14 cellular contexts compared by ENCODE assay signal in the genomic region with DNA sequence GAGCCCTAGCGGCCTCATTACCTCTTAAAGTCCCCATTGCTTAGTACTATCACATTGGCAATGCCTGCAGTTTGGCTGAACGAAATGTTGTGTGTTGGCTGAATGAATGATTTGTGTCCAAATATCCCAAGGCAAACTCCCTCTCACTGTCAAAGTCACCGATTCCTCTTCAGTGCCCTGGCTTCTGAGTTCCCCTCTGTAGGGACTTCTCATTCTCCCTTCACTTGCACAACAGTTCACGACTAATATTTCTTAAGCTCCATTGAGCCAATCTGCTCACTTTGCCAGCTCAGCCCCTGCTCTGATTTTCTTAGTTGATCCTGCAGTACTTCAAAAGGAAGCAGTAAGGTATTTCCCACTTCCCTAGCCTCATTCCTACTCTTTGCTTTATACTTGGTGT. TPM values are rescaled to one million over a fixed set of nuclear protein-coding genes. Genes with fewer than 3 reads are reported as not detected.
A peak's percentile ranks its signal among the peaks of the same experiment; 100 is the strongest.
DNase-seq lines count a peak whose midpoint lies in the region; ATAC-seq and TF ChIP-seq lines count a peak whose summit lies in the region.
"Had no signal": no experiment of that assay in that cellular context is flagged by ENCODE, and none has a peak within 500 bp of the region (broad histone marks: within the 10 kb centered on the region; RNA-seq: fewer than 3 reads in every experiment).

No MANE protein-coding gene starts in this region.

- no peak overlapping the region for H3K27ac Mint-ChIP-seq in stimulated activated naive CD8-positive, alpha-beta T cell treated with anti-CD3 and anti-CD28 coated beads, Interleukin-15, amount 100 ng/mL, for 72 hours
- no peak overlapping the region for H3K27ac Mint-ChIP-seq in stimulated activated effector memory CD8-positive, alpha-beta T cell treated with anti-CD3 and anti-CD28 coated beads, Interleukin-12 subunit alpha, Interleukin-12 subunit beta, amount 100 ng/mL, for 72 hours
- H3K27ac Mint-ChIP-seq: B cell; CD8-positive, alpha-beta T cell had no signal

- no peak overlapping the region for H3K27ac ChIP-seq in lower lobe of right lung
- H3K27ac ChIP-seq: BLaER1 treated with 17β-estradiol and CSF1 and Interleukin-3, amounts not matched to agents 10 nM and 100 nM; HL-60 had no signal

- H3K36me3 Mint-ChIP-seq in stimulated activated effector memory CD8-positive, alpha-beta T cell treated with anti-CD3 and anti-CD28 coated beads, Interleukin-12 subunit alpha, Interleukin-12 subunit beta, amount 100 ng/mL, for 72 hours = no peaks in the 10 kb centered on the region
- H3K36me3 Mint-ChIP-seq: CD8-positive, alpha-beta T cell had no signal

- H3K27me3 Mint-ChIP-seq in stimulated activated naive CD8-positive, alpha-beta T cell treated with anti-CD3 and anti-CD28 coated beads, Interleukin-15, amount 100 ng/mL, for 72 hours = peaks cover 47% of the 10 kb centered on the region

- no peak overlapping the region for H3K4me3 Mint-ChIP-seq in stimulated activated naive CD8-positive, alpha-beta T cell treated with anti-CD3 and anti-CD28 coated beads, Interleukin-15, amount 100 ng/mL, for 72 hours
- H3K4me3 Mint-ChIP-seq in stimulated activated effector memory CD8-positive, alpha-beta T cell treated with anti-CD3 and anti-CD28 coated beads, Interleukin-12 subunit alpha, Interleukin-12 subunit beta, amount 100 ng/mL, for 72 hours = no peak overlapping the region
- H3K4me3 Mint-ChIP-seq: B cell; CD8-positive, alpha-beta T cell had no signal

- H3K9me3 Mint-ChIP-seq in stimulated activated naive CD8-positive, alpha-beta T cell treated with anti-CD3 and anti-CD28 coated beads, Interleukin-15, amount 100 ng/mL, for 72 hours = no peaks in the 10 kb centered on the region
- H3K9me3 Mint-ChIP-seq in stimulated activated effector memory CD8-positive, alpha-beta T cell treated with anti-CD3 and anti-CD28 coated beads, Interleukin-12 subunit alpha, Interleukin-12 subunit beta, amount 100 ng/mL, for 72 hours = no peaks in the 10 kb centered on the region
- H3K9me3 Mint-ChIP-seq: CD8-positive, alpha-beta T cell had no signal

- H3K4me1 ChIP-seq in lower lobe of right lung = no peaks in the 10 kb centered on the region
- H3K4me1 ChIP-seq: BLaER1 treated with 17β-estradiol and CSF1 and Interleukin-3, amounts not matched to agents 10 nM and 100 nM had no signal

- intact Hi-C loops in lower lobe of right lung (cut with DNase I) = no loop called here

- TF ChIP-seq CTCF in lower lobe of right lung (IDR thresholded peaks at IDR 0.05) = no peak

- peak; percentile 12 for ATAC-seq in stimulated activated naive CD8-positive, alpha-beta T cell treated with anti-CD3 and anti-CD28 coated beads, Interleukin-15, amount 100 ng/mL, for 72 hours
- no peak for ATAC-seq in stimulated activated naive CD8-positive, alpha-beta T cell treated with anti-CD3 and anti-CD28 coated beads, Interleukin-15, Interleukin-2, amounts not matched to agents 100 U/mL and 50 U/mL, for 24 hours
- ATAC-seq in lower lobe of right lung = peak; percentile 24 to 53
- peak; percentile 9 for ATAC-seq in stimulated activated effector memory CD8-positive, alpha-beta T cell treated with anti-CD3 and anti-CD28 coated beads, Interleukin-12 subunit alpha, Interleukin-12 subunit beta, amount 100 ng/mL, for 72 hours
- no peak for ATAC-seq in activated CD4-positive, CD25-positive, alpha-beta regulatory T cell treated with anti-CD3 and anti-CD28 coated beads, Interleukin-2, amount 50 U/mL, for 24 hours
- ATAC-seq: CD8-positive, alpha-beta T cell; K562 had no signal

- DNase-seq in stimulated activated naive CD8-positive, alpha-beta T cell treated with anti-CD3 and anti-CD28 coated beads, Interleukin-15, amount 100 ng/mL, for 72 hours = no peak
- DNase-seq in stimulated activated naive CD8-positive, alpha-beta T cell treated with anti-CD3 and anti-CD28 coated beads, Interleukin-15, Interleukin-2, amounts not matched to agents 100 U/mL and 50 U/mL, for 24 hours = no peak
- DNase-seq in lower lobe of right lung = no peak
- DNase-seq in stimulated activated effector memory CD8-positive, alpha-beta T cell treated with anti-CD3 and anti-CD28 coated beads, Interleukin-12 subunit alpha, Interleukin-12 subunit beta, amount 100 ng/mL, for 72 hours (ENCODE audit: low spot score in 2 of 2) = no peak
- DNase-seq in COLO829 (ENCODE audit: low spot score) = no peak
- DNase-seq: CD8-positive, alpha-beta T cell; COR-L47; HCEC 1CT; IMR-90 had no signal

- H3K9me3 ChIP-seq in lower lobe of right lung = no peaks in the 10 kb centered on the region
- H3K9me3 ChIP-seq: BLaER1 treated with 17β-estradiol and CSF1 and Interleukin-3, amounts not matched to agents 10 nM and 100 nM had no signal

- no peak overlapping the region for H3K4me3 ChIP-seq in lower lobe of right lung
- H3K4me3 ChIP-seq: BLaER1 treated with 17β-estradiol and CSF1 and Interleukin-3, amounts not matched to agents 10 nM and 100 nM; K562 had no signal

- no peaks in the 10 kb centered on the region for H3K36me3 ChIP-seq in lower lobe of right lung
- H3K36me3 ChIP-seq: BLaER1 treated with 17β-estradiol and CSF1 and Interleukin-3, amounts not matched to agents 10 nM and 100 nM had no signal

- no peaks in the 10 kb centered on the region for H3K4me1 Mint-ChIP-seq in stimulated activated naive CD8-positive, alpha-beta T cell treated with anti-CD3 and anti-CD28 coated beads, Interleukin-15, amount 100 ng/mL, for 72 hours
- H3K4me1 Mint-ChIP-seq in stimulated activated effector memory CD8-positive, alpha-beta T cell treated with anti-CD3 and anti-CD28 coated beads, Interleukin-12 subunit alpha, Interleukin-12 subunit beta, amount 100 ng/mL, for 72 hours = no peaks in the 10 kb centered on the region
- H3K4me1 Mint-ChIP-seq: B cell had no signal

- H3K27me3 ChIP-seq in lower lobe of right lung (ENCODE audit: low read depth) = no peaks in the 10 kb centered on the region
- H3K27me3 ChIP-seq: BLaER1 treated with 17β-estradiol and CSF1 and Interleukin-3, amounts not matched to agents 10 nM and 100 nM had no signal

RNA-seq across cellular contexts. Expression of a gene that starts 21.9 kb away (rescaled TPM):
- 15.2 TPM for total RNA-seq in lower lobe of right lung

Comparison
In these comparisons a context has a peak if more than half of its experiments do, and no peak if none do; other contexts are left out.
1. ATAC-seq: peak in stimulated activated naive CD8-positive, alpha-beta T cell treated with anti-CD3 and anti-CD28 coated beads, Interleukin-15, amount 100 ng/mL, for 72 hours (single experiment), lower lobe of right lung (2 of 2) and stimulated activated effector memory CD8-positive, alpha-beta T cell treated with anti-CD3 and anti-CD28 coated beads, Interleukin-12 subunit alpha, Interleukin-12 subunit beta, amount 100 ng/mL, for 72 hours (single experiment); none in stimulated activated naive CD8-positive, alpha-beta T cell treated with anti-CD3 and anti-CD28 coated beads, Interleukin-15, Interleukin-2, amounts not matched to agents 100 U/mL and 50 U/mL, for 24 hours (single experiment) and activated CD4-positive, CD25-positive, alpha-beta regulatory T cell treated with anti-CD3 and anti-CD28 coated beads, Interleukin-2, amount 50 U/mL, for 24 hours (0 of 2).